In genomic region chr4:140637836-140638235, GRCh38 we compare ENCODE assay signal across 8 cellular contexts.
DNase-seq lines count a peak whose midpoint lies in the region; ATAC-seq and TF ChIP-seq lines count a peak whose summit lies in the region.

No MANE protein-coding gene starts in this region.

- H3K4me2 ChIP-seq in Loucy (ENCODE audit: low read depth, low read length, poor library complexity, severe bottlenecking): no peak overlapping the region

- H3K36me3 Mint-ChIP-seq in WTC11: no peaks in the 10 kb centered on the region

- no peak overlapping the region for H3K9ac ChIP-seq in Loucy (ENCODE audit: low read depth, low read length, poor library complexity, severe bottlenecking)

- no peaks in the 10 kb centered on the region for H3K27me3 ChIP-seq in Loucy (ENCODE audit: insufficient read depth, low read length, poor library complexity, severe bottlenecking)
- no peaks in the 10 kb centered on the region for H3K27me3 ChIP-seq in heart right ventricle

- CTCF ChIA-PET in WTC11 (lab: Charles Lee): interaction anchor here (1.1 kb wide), 1 partner anchor 278 kb away, joined by 3 read pairs; no protein-coding TSS in a partner anchor

- no peak overlapping the region for H3K27ac Mint-ChIP-seq in WTC11
- no peak overlapping the region for H3K27ac Mint-ChIP-seq in stimulated activated naive CD8-positive, alpha-beta T cell treated with anti-CD3 and anti-CD28 coated beads, Interleukin-15, amount 100 ng/mL, for 72 hours

- ATAC-seq in Right ventricle myocardium inferior (peak; percentile 42), GM21619 (IDR thresholded peaks at IDR 0.05; ENCODE audit: unreplicated experiment) (peak; percentile 89), WTC11 (peak; percentile 72), heart right ventricle (peak in 1 of 8 donors; percentile 43), HG02588 (IDR thresholded peaks at IDR 0.05; ENCODE audit: unreplicated experiment) (no peak)
- ATAC-seq in stimulated activated naive CD8-positive, alpha-beta T cell treated with anti-CD3 and anti-CD28 coated beads, Interleukin-15, amount 100 ng/mL, for 72 hours: peak; percentile 84

- intact Hi-C loops in Right ventricle myocardium inferior (cut with DNase I): loop anchor here (5.0 to 10.0 kb wide), 2 partner anchors 119 to 217 kb away; partner anchors contain the start of gene TBC1D9
- intact Hi-C loops in cardiac septum (cut with DNase I): loop anchor here (10.0 kb wide), 1 partner anchor 217 kb away; no protein-coding TSS in a partner anchor
- intact Hi-C loops in heart right ventricle (cut with DNase I): loop anchor here in 1 of 10 donors (10.0 kb wide), 1 partner anchor 217 kb away; no protein-coding TSS in a partner anchor

- H3K27me3 Mint-ChIP-seq in WTC11 (ENCODE audit: low read depth): no peaks in the 10 kb centered on the region
- peaks cover 28% of the 10 kb centered on the region for H3K27me3 Mint-ChIP-seq in stimulated activated naive CD8-positive, alpha-beta T cell treated with anti-CD3 and anti-CD28 coated beads, Interleukin-15, amount 100 ng/mL, for 72 hours

- no peak overlapping the region for H3K27ac ChIP-seq in heart right ventricle

- POLR2A ChIA-PET in WTC11 (lab: Charles Lee): no interaction called here

- no peaks in the 10 kb centered on the region for H4K20me1 ChIP-seq in Loucy (ENCODE audit: insufficient read depth, low read length, poor library complexity, severe bottlenecking)

- H2AFZ ChIP-seq in Loucy (ENCODE audit: low read length): no peak overlapping the region

- H3K4me1 Mint-ChIP-seq in WTC11: peaks cover 35% of the 10 kb centered on the region
- H3K4me1 Mint-ChIP-seq in stimulated activated naive CD8-positive, alpha-beta T cell treated with anti-CD3 and anti-CD28 coated beads, Interleukin-15, amount 100 ng/mL, for 72 hours: peaks cover 4% of the 10 kb centered on the region

- no peaks in the 10 kb centered on the region for H3K79me2 ChIP-seq in Loucy (ENCODE audit: insufficient read depth, low read length)

- no peaks in the 10 kb centered on the region for H3K36me3 ChIP-seq in Loucy (ENCODE audit: insufficient read depth, low read length)
- peaks cover 0 to 78% (median 15%) of the 10 kb centered on the region in 9 donors for H3K36me3 ChIP-seq in heart right ventricle

- no peaks in the 10 kb centered on the region for H3K9me3 Mint-ChIP-seq in WTC11
- H3K9me3 Mint-ChIP-seq in stimulated activated naive CD8-positive, alpha-beta T cell treated with anti-CD3 and anti-CD28 coated beads, Interleukin-15, amount 100 ng/mL, for 72 hours: no peaks in the 10 kb centered on the region

- no peak for DNase-seq in Right ventricle myocardium inferior (ENCODE audit: missing footprints)
- no peak for DNase-seq in cardiac septum (ENCODE audit: low spot score)
- peak; percentile 45 for DNase-seq in WTC11 (ENCODE audit: low spot score)
- no peak for DNase-seq in heart right ventricle
- DNase-seq in stimulated activated naive CD8-positive, alpha-beta T cell treated with anti-CD3 and anti-CD28 coated beads, Interleukin-15, amount 100 ng/mL, for 72 hours: peak; percentile 21 to 41

- H3F3A ChIP-seq in Loucy (ENCODE audit: low read depth): no peaks in the 10 kb centered on the region

- WGBS in heart right ventricle, 2 donors: 65 to 83% methylated on average over 6 of the region's 6 CpGs

- no peaks in the 10 kb centered on the region for H3K9me2 ChIP-seq in Loucy (replicated peaks; ENCODE audit: low read depth, low read length)

- TF ChIP-seq CTCF in Loucy (conservative IDR thresholded peaks at IDR 0.05; ENCODE audit: low read length) (peak; percentile 94), WTC11 (IDR thresholded peaks at IDR 0.05) (peak; percentile 23; the same call in 1 of the 2 replicates), heart right ventricle (IDR thresholded peaks at IDR 0.05) (peak in 8 of 9 donors; percentile 29 to 57 (median 44))

- no peak overlapping the region for H3K4me3 ChIP-seq in Loucy (ENCODE audit: low read length, poor library complexity, severe bottlenecking)
- H3K4me3 ChIP-seq in heart right ventricle: no peak overlapping the region

- H3K4me3 Mint-ChIP-seq in WTC11: no peak overlapping the region
- no peak overlapping the region for H3K4me3 Mint-ChIP-seq in stimulated activated naive CD8-positive, alpha-beta T cell treated with anti-CD3 and anti-CD28 coated beads, Interleukin-15, amount 100 ng/mL, for 72 hours

- H3K9me3 ChIP-seq in Loucy (ENCODE audit: insufficient read depth, low read depth, low read length): no peaks in the 10 kb centered on the region
- H3K9me3 ChIP-seq in heart right ventricle: no peaks in the 10 kb centered on the region

- H3K4me1 ChIP-seq in Loucy (ENCODE audit: insufficient read depth, low read length, poor library complexity, severe bottlenecking): no peaks in the 10 kb centered on the region
- H3K4me1 ChIP-seq in heart right ventricle: peaks cover 0 to 23% (median 13%) of the 10 kb centered on the region in 9 donors

TF ChIP-seq in WTC11, 78 proteins besides CTCF, POLR2A, EP300 and RAD21:
- TF ChIP-seq, protein P1, sequence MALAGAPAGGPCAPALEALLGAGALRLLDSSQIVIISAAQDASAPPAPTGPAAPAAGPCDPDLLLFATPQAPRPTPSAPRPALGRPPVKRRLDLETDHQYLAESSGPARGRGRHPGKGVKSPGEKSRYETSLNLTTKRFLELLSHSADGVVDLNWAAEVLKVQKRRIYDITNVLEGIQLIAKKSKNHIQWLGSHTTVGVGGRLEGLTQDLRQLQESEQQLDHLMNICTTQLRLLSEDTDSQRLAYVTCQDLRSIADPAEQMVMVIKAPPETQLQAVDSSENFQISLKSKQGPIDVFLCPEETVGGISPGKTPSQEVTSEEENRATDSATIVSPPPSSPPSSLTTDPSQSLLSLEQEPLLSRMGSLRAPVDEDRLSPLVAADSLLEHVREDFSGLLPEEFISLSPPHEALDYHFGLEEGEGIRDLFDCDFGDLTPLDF (CRISPR knock-in tag; IDR thresholded peaks at IDR 0.05): no peak
- TF ChIP-seq FOXP1 (CRISPR knock-in tag; IDR thresholded peaks at IDR 0.05; ENCODE audit: borderline replicate concordance): no peak
- TF ChIP-seq ELF4 (CRISPR knock-in tag; IDR thresholded peaks at IDR 0.05; ENCODE audit: low read depth): no peak
- TF ChIP-seq FOXP4 (CRISPR knock-in tag; IDR thresholded peaks at IDR 0.05): no peak
- TF ChIP-seq NR2C2 (CRISPR knock-in tag; IDR thresholded peaks at IDR 0.05): no peak
- TF ChIP-seq CREB1 (CRISPR knock-in tag; IDR thresholded peaks at IDR 0.05): no peak
- TF ChIP-seq, protein P2, sequence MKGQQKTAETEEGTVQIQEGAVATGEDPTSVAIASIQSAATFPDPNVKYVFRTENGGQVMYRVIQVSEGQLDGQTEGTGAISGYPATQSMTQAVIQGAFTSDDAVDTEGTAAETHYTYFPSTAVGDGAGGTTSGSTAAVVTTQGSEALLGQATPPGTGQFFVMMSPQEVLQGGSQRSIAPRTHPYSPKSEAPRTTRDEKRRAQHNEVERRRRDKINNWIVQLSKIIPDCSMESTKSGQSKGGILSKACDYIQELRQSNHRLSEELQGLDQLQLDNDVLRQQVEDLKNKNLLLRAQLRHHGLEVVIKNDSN (CRISPR knock-in tag; IDR thresholded peaks at IDR 0.05): no peak
- no peak for TF ChIP-seq PRRX2 (CRISPR knock-in tag; IDR thresholded peaks at IDR 0.05)
- no peak for TF ChIP-seq ESRRA (CRISPR knock-in tag; IDR thresholded peaks at IDR 0.05; ENCODE audit: borderline replicate concordance)
- no peak for TF ChIP-seq HMGA2 (CRISPR knock-in tag; IDR thresholded peaks at IDR 0.05)
- no peak for TF ChIP-seq ZNF317 (CRISPR knock-in tag; IDR thresholded peaks at IDR 0.05; ENCODE audit: borderline replicate concordance, low read depth)
- no peak for TF ChIP-seq MXD4 (CRISPR knock-in tag; IDR thresholded peaks at IDR 0.05; ENCODE audit: borderline replicate concordance)
- no peak for TF ChIP-seq ZNF396 (CRISPR knock-in tag; IDR thresholded peaks at IDR 0.05; ENCODE audit: borderline replicate concordance)
- no peak for TF ChIP-seq GTF2I (CRISPR knock-in tag; conservative IDR thresholded peaks at IDR 0.05)

Comparison
In these comparisons a context has a peak if more than half of its experiments do, and no peak if none do; other contexts are left out.
1. DNase-seq: peak in WTC11 (single experiment) and stimulated activated naive CD8-positive, alpha-beta T cell treated with anti-CD3 and anti-CD28 coated beads, Interleukin-15, amount 100 ng/mL, for 72 hours (2 of 2); none in Right ventricle myocardium inferior (single experiment), cardiac septum (single experiment) and heart right ventricle (0 of 2).
2. CTCF ChIP-seq: peak in every context shown above with its lines; median percentile 94 in Loucy; 44 in heart right ventricle; 23 in WTC11.